26 cellular contexts compared by ENCODE assay signal in genomic region chr7:18903676-18904075, GRCh38.
"Had no signal": no experiment of that assay in that cellular context is flagged by ENCODE, and none has a peak within 500 bp of the region (broad histone marks: within the 10 kb centered on the region; RNA-seq: fewer than 3 reads in every experiment).

No MANE protein-coding gene starts in this region.

- ATAC-seq: natural killer cell treated with Interleukin-12 subunit alpha and Interleukin-12 subunit beta and Interleukin-15 and Interleukin-18, amount 100 ng/mL, for 72 hours; right cardiac atrium; stimulated activated naive CD8-positive, alpha-beta T cell treated with anti-CD3 and anti-CD28 coated beads, Interleukin-15, Interleukin-2, amounts not matched to agents 100 U/mL and 50 U/mL, for 24 hours had no signal

- DNase-seq: activated CD4-positive, alpha-beta memory T cell treated with anti-CD3 and anti-CD28 coated beads for 36 hours; activated CD4-positive, alpha-beta T cell treated with anti-CD3 and anti-CD28 coated beads, Interleukin-2, amount 10 ng/mL, durations not matched to agents 24 days and 14 days; activated CD4-positive, CD25-positive, alpha-beta regulatory T cell treated with anti-CD3 and anti-CD28 coated beads, Interleukin-2, amount 50 U/mL, for 72 hours; activated CD8-positive, alpha-beta memory T cell treated with anti-CD3 and anti-CD28 coated beads, Interleukin-2, amount 50 U/mL, for 4 hours; activated effector memory CD4-positive, alpha-beta T cell treated with anti-CD3 and anti-CD28 coated beads, Interleukin-2, amount 50 U/mL, for 16 hours; activated naive CD4-positive, alpha-beta T cell treated with anti-CD3 and anti-CD28 coated beads for 36 hours; activated naive CD8-positive, alpha-beta T cell treated with anti-CD3 and anti-CD28 coated beads for 36 hours; activated T-cell treated with anti-CD3 and anti-CD28 coated beads, Interleukin-2, amount 50 U/mL, for 1 hour; dorsolateral prefrontal cortex; effector memory CD4-positive, alpha-beta T cell; erythroblast; posterior cingulate gyrus; right cardiac atrium; stimulated activated CD4-positive, alpha-beta T cell treated with anti-CD3 and anti-CD28 coated beads, Interleukin-12 subunit alpha, Interleukin-12 subunit beta, amount 100 ng/mL, for 4 hours; stimulated activated CD4-positive, alpha-beta T cell treated with anti-CD3 and anti-CD28 coated beads, Interleukin-4, amount 100 ng/mL, for 1 hour; stimulated activated naive CD8-positive, alpha-beta T cell treated with anti-CD3 and anti-CD28 coated beads, Interleukin-15, Interleukin-2, amounts not matched to agents 100 U/mL and 50 U/mL, for 24 hours; T-helper 2 cell; trophoblast cell had no signal

- H3K4me1 Mint-ChIP-seq: activated CD4-positive, alpha-beta T cell treated with anti-CD3 and anti-CD28 coated beads, Interleukin-2, amount 10 ng/mL, durations not matched to agents 24 days and 14 days; activated naive CD8-positive, alpha-beta T cell treated with anti-CD3 and anti-CD28 coated beads for 36 hours had no signal

- H3K4me3 ChIP-seq: ascending aorta, cardiac muscle cell, coronary artery, dorsolateral prefrontal cortex, skin epidermis, thoracic aorta had no signal

- H3K27me3 ChIP-seq: ascending aorta, cardiac muscle cell, dorsolateral prefrontal cortex had no signal

- H3K27ac ChIP-seq: ascending aorta, cardiac muscle cell, coronary artery, dorsolateral prefrontal cortex, thoracic aorta had no signal

- H3K9me3 Mint-ChIP-seq: activated CD4-positive, alpha-beta T cell treated with anti-CD3 and anti-CD28 coated beads, Interleukin-2, amount 10 ng/mL, durations not matched to agents 24 days and 14 days; activated naive CD8-positive, alpha-beta T cell treated with anti-CD3 and anti-CD28 coated beads for 36 hours; brain had no signal

- H3K9me3 ChIP-seq: ascending aorta, thoracic aorta had no signal

- H3K27ac Mint-ChIP-seq: activated CD4-positive, alpha-beta memory T cell treated with anti-CD3 and anti-CD28 coated beads for 36 hours; activated CD4-positive, alpha-beta T cell treated with anti-CD3 and anti-CD28 coated beads, Interleukin-2, amount 10 ng/mL, durations not matched to agents 24 days and 14 days; activated naive CD4-positive, alpha-beta T cell treated with anti-CD3 and anti-CD28 coated beads for 36 hours; activated naive CD8-positive, alpha-beta T cell treated with anti-CD3 and anti-CD28 coated beads for 36 hours; activated T-helper 1 cell treated with anti-CD3 and anti-CD28 coated beads, Interleukin-12 subunit alpha, Interleukin-12 subunit beta, Interleukin-2, Interleukin-4 antibody, amounts not matched to agents 30 ng/mL and 10 ng/mL and 1 ng/mL, durations not matched to agents 14 hours and 24 hours and 36 hours; natural killer cell treated with Interleukin-12 subunit alpha and Interleukin-12 subunit beta and Interleukin-15 and Interleukin-18, amount 100 ng/mL, for 72 hours had no signal

- H3K36me3 Mint-ChIP-seq: activated CD4-positive, alpha-beta memory T cell treated with anti-CD3 and anti-CD28 coated beads for 36 hours; activated naive CD8-positive, alpha-beta T cell treated with anti-CD3 and anti-CD28 coated beads for 36 hours; natural killer cell treated with Interleukin-12 subunit alpha and Interleukin-12 subunit beta and Interleukin-15 and Interleukin-18, amount 100 ng/mL, for 72 hours had no signal

- H3K4me3 Mint-ChIP-seq: activated CD4-positive, alpha-beta memory T cell treated with anti-CD3 and anti-CD28 coated beads for 36 hours; activated CD4-positive, alpha-beta T cell treated with anti-CD3 and anti-CD28 coated beads, Interleukin-2, amount 10 ng/mL, durations not matched to agents 24 days and 14 days; activated naive CD4-positive, alpha-beta T cell treated with anti-CD3 and anti-CD28 coated beads for 36 hours; activated naive CD8-positive, alpha-beta T cell treated with anti-CD3 and anti-CD28 coated beads for 36 hours; activated T-helper 1 cell treated with anti-CD3 and anti-CD28 coated beads, Interleukin-12 subunit alpha, Interleukin-12 subunit beta, Interleukin-2, Interleukin-4 antibody, amounts not matched to agents 30 ng/mL and 10 ng/mL and 1 ng/mL, durations not matched to agents 14 hours and 24 hours and 36 hours; brain; natural killer cell treated with Interleukin-12 subunit alpha and Interleukin-12 subunit beta and Interleukin-15 and Interleukin-18, amount 100 ng/mL, for 72 hours had no signal

- H3K36me3 ChIP-seq: ascending aorta, cardiac muscle cell, thoracic aorta had no signal

- H3K27me3 Mint-ChIP-seq: activated CD4-positive, alpha-beta memory T cell treated with anti-CD3 and anti-CD28 coated beads for 36 hours; activated CD4-positive, alpha-beta T cell treated with anti-CD3 and anti-CD28 coated beads, Interleukin-2, amount 10 ng/mL, durations not matched to agents 24 days and 14 days; activated naive CD8-positive, alpha-beta T cell treated with anti-CD3 and anti-CD28 coated beads for 36 hours; brain; natural killer cell treated with Interleukin-12 subunit alpha and Interleukin-12 subunit beta and Interleukin-15 and Interleukin-18, amount 100 ng/mL, for 72 hours had no signal
